Comparison of ENCODE assay signal across 7 cellular contexts in the genomic region with DNA sequence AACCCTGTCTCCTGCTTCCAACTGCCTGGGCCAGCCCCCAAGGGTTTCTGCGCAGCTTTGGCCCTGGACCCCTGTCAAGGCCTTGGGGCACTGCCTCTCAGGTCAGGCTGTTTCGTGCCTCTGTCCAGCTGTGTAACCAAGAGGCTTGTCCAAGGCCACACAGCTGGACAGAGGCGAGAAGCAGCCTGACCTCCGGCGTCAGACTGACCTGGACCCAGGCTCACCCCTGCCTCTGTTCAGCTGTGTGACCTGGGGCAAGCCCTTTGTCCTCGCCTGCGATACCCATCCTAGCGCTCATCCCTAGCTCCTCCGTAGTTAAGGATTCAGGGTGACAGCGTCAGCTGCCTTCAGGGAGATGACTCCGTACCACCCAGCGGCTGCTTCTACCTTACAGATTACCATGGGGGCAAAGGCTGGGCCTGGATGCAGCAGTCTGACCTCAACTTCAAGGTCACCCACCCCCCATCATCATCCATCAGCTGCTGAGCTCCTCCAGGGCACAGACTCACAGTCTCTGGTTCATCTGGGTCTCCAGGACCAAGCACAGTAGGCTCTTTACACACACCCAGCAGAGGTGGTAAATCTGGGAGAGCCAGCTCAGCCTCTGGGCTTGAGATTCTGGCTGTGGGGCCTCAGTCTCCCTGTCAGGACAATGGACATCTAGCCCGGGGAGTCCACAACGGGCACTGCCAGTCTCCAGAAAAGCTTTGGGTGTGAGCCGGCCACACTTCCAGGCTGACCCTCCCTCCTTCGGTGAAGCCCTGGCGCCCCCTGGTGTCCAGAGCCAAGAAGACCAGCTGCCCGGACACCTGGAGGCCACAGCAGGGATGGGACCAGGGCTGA. TPM values are rescaled to one million over a fixed set of nuclear protein-coding genes. Genes with fewer than 3 reads are reported as not detected.
A peak's percentile ranks its signal among the peaks of the same experiment; 100 is the strongest.
DNase-seq lines count a peak whose midpoint lies in the region; ATAC-seq, FAIRE-seq and TF ChIP-seq lines count a peak whose summit lies in the region.

No MANE protein-coding gene starts in this region.

- H3K27me3 Mint-ChIP-seq in activated T-cell treated with anti-CD3 and anti-CD28 coated beads, Interleukin-2, amount 50 U/mL, for 4 hours (ENCODE audit: low read depth): no peaks in the 10 kb centered on the region
- H3K27me3 Mint-ChIP-seq in nephron progenitor cell (ENCODE audit: low read depth, poor library complexity): peaks cover 4% of the 10 kb centered on the region

- no peaks in the 10 kb centered on the region for H3K9me3 ChIP-seq in Panc1 (ENCODE audit: control insufficient read depth, insufficient read depth, low read depth, low read length)
- H3K9me3 ChIP-seq in fibroblast of lung (ENCODE audit: control insufficient read depth, insufficient read depth, low read depth, low read length): no peaks in the 10 kb centered on the region

- H3K27me3 ChIP-seq in Panc1 (ENCODE audit: control insufficient read depth, insufficient read depth, low read length) (no peaks in the 10 kb centered on the region), fibroblast of lung (ENCODE audit: control insufficient read depth, insufficient read depth, low read length) (no peaks in the 10 kb centered on the region)

- FAIRE-seq in GM12891 (lab: Jason Lieb, UNC): peak; percentile 87

- H3K4me1 Mint-ChIP-seq in activated T-cell treated with anti-CD3 and anti-CD28 coated beads, Interleukin-2, amount 50 U/mL, for 4 hours (ENCODE audit: low read depth): peaks cover 17% of the 10 kb centered on the region
- peaks cover 62% of the 10 kb centered on the region for H3K4me1 Mint-ChIP-seq in nephron progenitor cell

- in situ Hi-C loops in Panc1 (cut with HindIII; ENCODE audit: low pct_unique_long_range_greater_than_20kb, low sequenced_read_pairs): no loop called here

- CTCF ChIA-PET in Panc1 (lab: Charles Lee): interaction anchor here (0.5 to 1.8 kb wide), 6 partner anchors 15 to 336 kb away, joined by 3 to 14 read pairs (median 4); a partner anchor contains a TSS

- POLR2A ChIA-PET in Panc1 (lab: Charles Lee): interaction anchor here (0.6 to 0.8 kb wide), 3 partner anchors 38 to 418 kb away, joined by 4 to 14 read pairs (median 13); no protein-coding TSS in a partner anchor

- peak; percentile 90 for TF ChIP-seq CTCF in Panc1 (IDR thresholded peaks at IDR 0.05)
- TF ChIP-seq CTCF in fibroblast of lung (conservative IDR thresholded peaks at IDR 0.05 in 1 of 2, IDR thresholded peaks at IDR 0.05 in 1 of 2; ENCODE audit: low read depth in 1 of 2, low read length in 2 of 2): peak; percentile 88 to 91
- TF ChIP-seq CTCF in nephron progenitor cell (IDR thresholded peaks at IDR 0.05): peak; percentile 86

- no peak overlapping the region for H2AFZ ChIP-seq in fibroblast of lung (ENCODE audit: low read length)

- H3K9me3 Mint-ChIP-seq in activated T-cell treated with anti-CD3 and anti-CD28 coated beads, Interleukin-2, amount 50 U/mL, for 4 hours: no peaks in the 10 kb centered on the region
- H3K9me3 Mint-ChIP-seq in nephron progenitor cell: no peaks in the 10 kb centered on the region

- H3K36me3 ChIP-seq in Panc1 (ENCODE audit: control insufficient read depth, insufficient read depth, low read length) (no peaks in the 10 kb centered on the region), fibroblast of lung (ENCODE audit: control insufficient read depth, insufficient read depth, low read length) (peaks cover 30% of the 10 kb centered on the region)

- peak; percentile 98 for DNase-seq in GM12891 (ENCODE audit: insufficient read length, low spot score)
- peak; percentile 99 for DNase-seq in HuH-7 (ENCODE audit: low spot score)
- peak; percentile 46 for DNase-seq in Panc1 (ENCODE audit: low read depth, low spot score)
- peak; percentile 77 for DNase-seq in activated T-cell treated with anti-CD3 and anti-CD28 coated beads, Interleukin-2, amount 50 U/mL, for 4 hours
- peak; percentile 61 to 80 for DNase-seq in fibroblast of lung (ENCODE audit: low read depth in 2 of 2)
- DNase-seq in nephron progenitor cell: peak; percentile 95
- peak; percentile 94 for DNase-seq in stimulated activated naive CD8-positive, alpha-beta T cell treated with anti-CD3 and anti-CD28 coated beads, Interleukin-15, Interleukin-2, amounts not matched to agents 100 U/mL and 50 U/mL, for 24 hours

- H3K4me1 ChIP-seq in Panc1 (ENCODE audit: control insufficient read depth, insufficient read depth, low read length): peaks cover 10% of the 10 kb centered on the region; the same call in 1 of the 2 replicates
- H3K4me1 ChIP-seq in fibroblast of lung (ENCODE audit: control insufficient read depth, extremely low read depth, insufficient read depth, low read length): peaks cover 5% of the 10 kb centered on the region

- H3K9ac ChIP-seq in fibroblast of lung (ENCODE audit: insufficient read depth, low read length): no peak overlapping the region

- H3K4me2 ChIP-seq in fibroblast of lung (ENCODE audit: extremely low read depth, insufficient read depth, low read length): no peak overlapping the region

- TF ChIP-seq POLR2A in GM12891 (IDR thresholded peaks at IDR 0.05; ENCODE audit: low read depth, low read length): no peak

- no peak overlapping the region for H3K4me3 ChIP-seq in Panc1 (ENCODE audit: low read depth in 2 of 2, low read length in 2 of 2)
- H3K4me3 ChIP-seq in fibroblast of lung (replicated peaks in 1 of 4; ENCODE audit: control extremely low read depth in 1 of 4, insufficient read depth in 1 of 4, low read depth in 3 of 4, low read length in 4 of 4): no peak overlapping the region

- H3K27ac ChIP-seq in Panc1 (ENCODE audit: low read length): no peak overlapping the region
- no peak overlapping the region for H3K27ac ChIP-seq in fibroblast of lung (ENCODE audit: insufficient read depth, low read length)

- no TSS peak for BruUV-seq in Panc1 (replicated peaks; lab: Mats Ljungman, UMichigan)

- H3K4me3 Mint-ChIP-seq in activated T-cell treated with anti-CD3 and anti-CD28 coated beads, Interleukin-2, amount 50 U/mL, for 4 hours: no peak overlapping the region
- H3K4me3 Mint-ChIP-seq in nephron progenitor cell: no peak overlapping the region

- H3K36me3 Mint-ChIP-seq in activated T-cell treated with anti-CD3 and anti-CD28 coated beads, Interleukin-2, amount 50 U/mL, for 4 hours (ENCODE audit: insufficient read depth): peaks cover 2% of the 10 kb centered on the region
- peaks cover 5% of the 10 kb centered on the region for H3K36me3 Mint-ChIP-seq in nephron progenitor cell (ENCODE audit: low read depth)

- no peaks in the 10 kb centered on the region for H4K20me1 ChIP-seq in fibroblast of lung (ENCODE audit: control insufficient read depth, extremely low read depth, insufficient read depth, low read length)

- intact Hi-C loops in Panc1 (cut with micrococcal nuclease; ENCODE audit: unreplicated experiment): loop anchor here (10.0 kb wide), 1 partner anchor 65 kb away; a partner anchor contains a TSS

- H3K27ac Mint-ChIP-seq in nephron progenitor cell: no peak overlapping the region

- peak; percentile 94 for ATAC-seq in Panc1
- ATAC-seq in activated T-cell treated with anti-CD3 and anti-CD28 coated beads, Interleukin-2, amount 50 U/mL, for 4 hours: peak; percentile 62 to 67
- peak; percentile 80 for ATAC-seq in stimulated activated naive CD8-positive, alpha-beta T cell treated with anti-CD3 and anti-CD28 coated beads, Interleukin-15, Interleukin-2, amounts not matched to agents 100 U/mL and 50 U/mL, for 24 hours

- no peaks in the 10 kb centered on the region for H3K79me2 ChIP-seq in fibroblast of lung (ENCODE audit: control insufficient read depth, insufficient read depth, low read length)

TF ChIP-seq in GM12891, 5 proteins besides CTCF, POLR2A, EP300 and RAD21:
- TF ChIP-seq SPI1 (IDR thresholded peaks at IDR 0.05; ENCODE audit: low read depth, low read length): no peak
- no peak for TF ChIP-seq POLR2AphosphoS5 (IDR thresholded peaks at IDR 0.05; ENCODE audit: low read depth, low read length)
- TF ChIP-seq POU2F2 (IDR thresholded peaks at IDR 0.05; ENCODE audit: low read depth, low read length): 0 out of 2 replicates have a peak, but pooled peaks have one; percentile 10
- TF ChIP-seq TAF1 (IDR thresholded peaks at IDR 0.05; ENCODE audit: low read depth, low read length): no peak
TF ChIP-seq in GM12891: peak in this region for 1.

RNA-seq across cellular contexts. Expression of a gene that starts 7.9 kb away (rescaled TPM):
- polyA plus RNA-seq in GM12891 (2012; ENCODE audit: low read depth, missing spikeins): 7.0 TPM
- total RNA-seq in Panc1 (2021; ENCODE audit: unreplicated experiment) (62.1 TPM), fibroblast of lung (46.7 and 47.6 TPM in 2 replicates)
- polyA plus RNA-seq in Panc1 (2012; ENCODE audit: insufficient read length): 89.8 TPM
- 1 to 10 TPM; 3.6 to 6.4 (median 5.0) TPM for total RNA-seq in activated T-cell treated with anti-CD3 and anti-CD28 coated beads, Interleukin-2, amount 50 U/mL, for 4 hours
- 73.1 and 80.6 TPM in 2 replicates for polyA plus RNA-seq in fibroblast of lung
- 139 and 154 TPM in 2 replicates for polyA plus RNA-seq in fibroblast of lung (2012)
- polyA minus RNA-seq in fibroblast of lung (ENCODE audit: low replicate concordance): 75.8 and 109 TPM in 2 replicates

RNA-seq across cellular contexts. Expression of a gene that starts 15.1 kb away (rescaled TPM):
- 3.3 TPM for polyA plus RNA-seq in GM12891 (2012; ENCODE audit: low read depth, missing spikeins)
- 25.1 TPM for total RNA-seq in Panc1 (2021; ENCODE audit: unreplicated experiment)
- polyA plus RNA-seq in Panc1 (2012; ENCODE audit: insufficient read length): 41.4 TPM
- total RNA-seq in activated T-cell treated with anti-CD3 and anti-CD28 coated beads, Interleukin-2, amount 50 U/mL, for 4 hours: 10 to 100 TPM; 10.7 to 20.3 (median 14.8) TPM
- total RNA-seq in fibroblast of lung: 11.8 and 30.4 TPM in 2 replicates
- polyA plus RNA-seq in fibroblast of lung: 59.0 and 62.7 TPM in 2 replicates
- polyA plus RNA-seq in fibroblast of lung (2012): 207 and 223 TPM in 2 replicates
- polyA minus RNA-seq in fibroblast of lung (ENCODE audit: low replicate concordance): 246 and 253 TPM in 2 replicates

RNA-seq across cellular contexts. Expression of a gene that starts 29.9 kb away (rescaled TPM):
- polyA plus RNA-seq in GM12891 (2012; ENCODE audit: low read depth, missing spikeins): 23.2 TPM
- 50.2 TPM for total RNA-seq in Panc1 (2021; ENCODE audit: unreplicated experiment)
- polyA plus RNA-seq in Panc1 (2012; ENCODE audit: insufficient read length): 98.1 TPM
- total RNA-seq in activated T-cell treated with anti-CD3 and anti-CD28 coated beads, Interleukin-2, amount 50 U/mL, for 4 hours: 10 to 100 TPM; 25.9 to 31.5 (median 31.0) TPM
- total RNA-seq in fibroblast of lung: 60.9 and 69.5 TPM in 2 replicates
- 53.3 and 56.0 TPM in 2 replicates for polyA plus RNA-seq in fibroblast of lung
- 74.8 and 76.3 TPM in 2 replicates for polyA plus RNA-seq in fibroblast of lung (2012)
- polyA minus RNA-seq in fibroblast of lung (ENCODE audit: low replicate concordance): 129 and 139 TPM in 2 replicates

RNA-seq across cellular contexts. Expression of a gene that starts 47.3 kb away (rescaled TPM):
- 27.0 TPM for polyA plus RNA-seq in GM12891 (2012; ENCODE audit: low read depth, missing spikeins)
- total RNA-seq in Panc1 (2021; ENCODE audit: unreplicated experiment) (38.0 TPM), fibroblast of lung (28.1 and 32.6 TPM in 2 replicates)
- 69.5 TPM for polyA plus RNA-seq in Panc1 (2012; ENCODE audit: insufficient read length)
- total RNA-seq in activated T-cell treated with anti-CD3 and anti-CD28 coated beads, Interleukin-2, amount 50 U/mL, for 4 hours: 10 to 100 TPM; 22.0 to 25.7 (median 24.7) TPM
- polyA plus RNA-seq in fibroblast of lung: 16.4 and 18.4 TPM in 2 replicates
- 24.3 and 33.4 TPM in 2 replicates for polyA plus RNA-seq in fibroblast of lung (2012)
- 33.5 and 37.8 TPM in 2 replicates for polyA minus RNA-seq in fibroblast of lung (ENCODE audit: low replicate concordance)

Comparison
In these comparisons a context has a peak if more than half of its experiments do, and no peak if none do; other contexts are left out.
1. DNase-seq: peak in every context shown above with its lines; median percentile 99 in HuH-7; 98 in GM12891; 95 in nephron progenitor cell; 94 in stimulated activated naive CD8-positive, alpha-beta T cell treated with anti-CD3 and anti-CD28 coated beads, Interleukin-15, Interleukin-2, amounts not matched to agents 100 U/mL and 50 U/mL, for 24 hours; 77 in activated T-cell treated with anti-CD3 and anti-CD28 coated beads, Interleukin-2, amount 50 U/mL, for 4 hours; 70 in fibroblast of lung; 46 in Panc1.